Comparison of ENCODE assay signal across 8 cellular contexts in the genomic region with DNA sequence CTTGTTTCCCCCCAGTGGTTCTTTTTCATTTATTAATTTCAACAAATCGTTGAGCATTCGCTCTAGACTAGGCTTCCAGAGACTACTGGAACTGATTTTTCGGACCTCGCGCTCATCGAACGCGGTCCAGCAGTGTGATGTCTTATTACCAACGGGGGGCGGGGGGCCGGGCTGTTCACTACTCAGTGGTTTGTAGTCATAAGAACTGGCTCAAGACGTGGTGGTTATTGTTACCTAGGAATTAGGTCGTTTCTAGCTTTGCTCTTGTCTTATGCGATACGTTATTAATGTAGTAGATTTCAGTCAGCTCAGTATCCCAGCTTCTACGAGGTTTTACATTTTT. TPM values are rescaled to one million over a fixed set of nuclear protein-coding genes. Genes with fewer than 3 reads are reported as not detected.
DNase-seq lines count a peak whose midpoint lies in the region; ATAC-seq and TF ChIP-seq lines count a peak whose summit lies in the region.

No MANE protein-coding gene starts in this region.

- peaks cover 39% of the 10 kb centered on the region for H3K4me1 Mint-ChIP-seq in activated T-cell treated with anti-CD3 and anti-CD28 coated beads, Interleukin-2, amount 50 U/mL, for 72 hours (ENCODE audit: low read depth)

- TF ChIP-seq CTCF in AG09309 (IDR thresholded peaks at IDR 0.05; ENCODE audit: control insufficient read depth, insufficient read depth, low read depth, low read length, missing control alignments) (no peak), right atrium auricular region (IDR thresholded peaks at IDR 0.05) (no peak)

- H3K27me3 ChIP-seq in right atrium auricular region = no peaks in the 10 kb centered on the region

- peak overlapping the region; percentile 95 for H3K4me3 Mint-ChIP-seq in activated T-cell treated with anti-CD3 and anti-CD28 coated beads, Interleukin-2, amount 50 U/mL, for 72 hours

- H3K9me3 ChIP-seq in right atrium auricular region = no peaks in the 10 kb centered on the region

- peak overlapping the region; percentile 88 for H3K4me3 ChIP-seq in AG09309 (ENCODE audit: control insufficient read depth, low read depth, low read length)
- H3K4me3 ChIP-seq in right atrium auricular region = peak overlapping the region; percentile 84 to 95
- H3K4me3 ChIP-seq in skeletal muscle cell (ENCODE audit: low read depth, low read length) = peak overlapping the region; percentile 99

- H3K4me1 ChIP-seq in right atrium auricular region = peaks cover 0 to 29% of the 10 kb centered on the region in 2 donors

- H3K36me3 ChIP-seq in right atrium auricular region = peaks cover 43% of the 10 kb centered on the region

- H3K36me3 Mint-ChIP-seq in activated T-cell treated with anti-CD3 and anti-CD28 coated beads, Interleukin-2, amount 50 U/mL, for 72 hours (ENCODE audit: insufficient read depth in 2 of 2) = peaks cover 15 to 31% of the 10 kb centered on the region in 2 donors

- no peaks in the 10 kb centered on the region for H3K9me3 Mint-ChIP-seq in activated T-cell treated with anti-CD3 and anti-CD28 coated beads, Interleukin-2, amount 50 U/mL, for 72 hours

- no peak for DNase-seq in AG09309 (ENCODE audit: low read depth)
- DNase-seq in HCEC 1CT = peak; percentile 18
- no peak for DNase-seq in activated T-cell treated with anti-CD3 and anti-CD28 coated beads, Interleukin-2, amount 50 U/mL, for 72 hours
- DNase-seq in right atrium auricular region (ENCODE audit: low spot score) = no peak
- DNase-seq in skeletal muscle cell (ENCODE audit: low read depth) = no peak
- DNase-seq in H4 (ENCODE audit: low spot score) = no peak
- DNase-seq in SHP77 (lab: John Stamatoyannopoulos, UW) = no peak
- no peak for DNase-seq in GOT3 (lab: John Stamatoyannopoulos, UW)

- peak overlapping the region; percentile 95 to 96 for H3K27ac ChIP-seq in right atrium auricular region

- no peak for ATAC-seq in activated T-cell treated with anti-CD3 and anti-CD28 coated beads, Interleukin-2, amount 50 U/mL, for 72 hours (replicated peaks in 1 of 2)

- peak overlapping the region; percentile 98 for H3K27ac Mint-ChIP-seq in activated T-cell treated with anti-CD3 and anti-CD28 coated beads, Interleukin-2, amount 50 U/mL, for 72 hours

- H3K27me3 Mint-ChIP-seq in activated T-cell treated with anti-CD3 and anti-CD28 coated beads, Interleukin-2, amount 50 U/mL, for 72 hours (ENCODE audit: low read depth) = no peaks in the 10 kb centered on the region

RNA-seq across cellular contexts. Expression of gene RBM5, which starts 0.9 kb away (rescaled TPM):
- total RNA-seq in activated T-cell treated with anti-CD3 and anti-CD28 coated beads, Interleukin-2, amount 50 U/mL, for 72 hours = 100 to 1,000 TPM; 172 to 179 TPM
- 10 to 100 TPM; 58.7 to 75.8 TPM for total RNA-seq in right atrium auricular region
- total RNA-seq in H4 (2014; rRNA removed; shearing (Covaris generic)) = 35.2 and 81.4 TPM in 2 replicates
